10 cellular contexts compared by ENCODE assay signal in the genomic region with DNA sequence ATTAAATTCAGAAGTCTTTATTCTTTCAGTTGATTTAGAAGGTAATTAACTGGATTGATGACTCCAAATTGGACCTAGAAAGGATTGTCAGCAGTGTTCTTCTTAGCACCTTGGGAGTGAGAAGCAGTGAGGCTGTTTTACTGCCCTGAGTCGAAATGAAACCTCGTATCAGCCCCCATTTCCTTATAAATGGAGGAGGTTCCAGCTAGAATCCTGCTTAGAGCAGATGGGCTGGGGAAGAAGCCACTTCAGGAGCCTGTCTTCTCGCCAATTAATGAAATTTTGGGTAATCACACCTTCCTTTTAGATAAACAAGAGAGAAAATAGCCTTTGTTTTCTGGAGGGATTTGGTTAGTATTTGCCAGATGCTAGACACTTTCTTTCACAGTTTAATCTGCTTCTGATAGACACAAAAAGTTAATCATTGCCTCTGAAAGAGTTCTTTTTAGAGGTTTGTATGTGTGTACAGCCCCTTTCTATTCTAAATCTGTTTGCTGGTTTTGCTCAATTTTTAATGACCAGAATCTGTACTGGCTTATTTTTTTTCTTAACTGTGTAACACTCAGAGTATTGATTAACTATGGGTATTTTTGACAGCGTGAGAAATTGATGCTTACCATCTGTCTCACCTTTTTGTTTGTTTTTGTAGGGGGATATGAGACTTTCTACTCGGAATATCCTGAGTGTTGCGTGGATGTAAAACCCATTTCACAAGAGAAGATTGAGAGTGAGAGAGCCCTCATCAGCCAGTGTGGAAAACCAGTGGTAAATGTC. TPM values are rescaled to one million over a fixed set of nuclear protein-coding genes. Genes with fewer than 3 reads are reported as not detected.
DNase-seq lines count a peak whose midpoint lies in the region; ATAC-seq and TF ChIP-seq lines count a peak whose summit lies in the region.
"Had no signal": no experiment of that assay in that cellular context is flagged by ENCODE, and none has a peak within 500 bp of the region (broad histone marks: within the 10 kb centered on the region; RNA-seq: fewer than 3 reads in every experiment).

No MANE protein-coding gene starts in this region.

- no peak overlapping the region for H3K4ac ChIP-seq in H9 (ENCODE audit: low read depth, low read length)

- H3K18ac ChIP-seq in H9 (ENCODE audit: insufficient read length, low read depth, low read length): no peak overlapping the region

- in situ Hi-C loops in Panc1 (cut with HindIII; ENCODE audit: low pct_unique_long_range_greater_than_20kb, low sequenced_read_pairs): no loop called here

- DNase-seq in NCI-H82 (lab: John Stamatoyannopoulos, UW): peak; percentile 38
- DNase-seq in NCI-H82 treated with DMSO at 0.1 percent for 48 hours (lab: John Stamatoyannopoulos, UW; ENCODE audit: unreplicated experiment): no peak
- no peak for DNase-seq in Panc1 (ENCODE audit: low read depth, low spot score)
- no peak for DNase-seq in endothelial cell (ENCODE audit: low spot score)
- DNase-seq in smooth muscle cell (lab: John Stamatoyannopoulos, UW; ENCODE audit: unreplicated experiment): no peak
- DNase-seq in DMS114 treated with DMSO at 0.1 percent for 48 hours (lab: John Stamatoyannopoulos, UW; ENCODE audit: unreplicated experiment): no peak
- no peak for DNase-seq in NCI-H146 (lab: John Stamatoyannopoulos, UW)
- no peak for DNase-seq in H9
- DNase-seq: 8988T; activated CD8-positive, alpha-beta memory T cell treated with anti-CD3 and anti-CD28 coated beads, Interleukin-2, amount 50 U/mL, for 48 hours had no signal

- H3K36me3 Mint-ChIP-seq in endothelial cell (ENCODE audit: low read depth, unreplicated experiment) (peaks cover 23% of the 10 kb centered on the region), H9 (ENCODE audit: insufficient read depth in 1 of 3, low read depth in 3 of 3) (peaks cover 16 to 44% (median 28%) of the 10 kb centered on the region in 3 experiments; a peak in 4 of 7 replicates)

- no peak overlapping the region for H4K91ac ChIP-seq in H9 (ENCODE audit: insufficient read length, low read depth, low read length)

- peaks cover 13% of the 10 kb centered on the region for H3K23me2 ChIP-seq in H9 (ENCODE audit: insufficient read length, low read depth, low read length, poor library complexity, severe bottlenecking)

- H3K23ac ChIP-seq in H9 (ENCODE audit: insufficient read length, low read depth, low read length): no peak overlapping the region

- H2AK5ac ChIP-seq in H9 (ENCODE audit: insufficient read length, low read length): no peak overlapping the region

- H3K9me3 Mint-ChIP-seq in endothelial cell (ENCODE audit: unreplicated experiment): no peaks in the 10 kb centered on the region
- peaks cover 0 to 2% of the 10 kb centered on the region in 2 experiments; a peak in 3 of 5 replicates for H3K9me3 Mint-ChIP-seq in H9

- H3K27ac ChIP-seq in Panc1 (ENCODE audit: low read length) (peak overlapping the region; percentile 94), smooth muscle cell (ENCODE audit: low read depth) (no peak overlapping the region), H9 (ENCODE audit: insufficient read length, low read depth, low read length) (no peak overlapping the region)

- H2BK20ac ChIP-seq in H9 (ENCODE audit: low read depth, low read length, poor library complexity, severe bottlenecking): no peak overlapping the region

- peaks cover 14% of the 10 kb centered on the region for H3K27me3 Mint-ChIP-seq in endothelial cell (ENCODE audit: unreplicated experiment)
- H3K27me3 Mint-ChIP-seq in H9 (ENCODE audit: low read depth): peaks cover 21% of the 10 kb centered on the region

- no peak overlapping the region for H2BK15ac ChIP-seq in H9 (ENCODE audit: low read depth, low read length)

- intact Hi-C loops in Panc1 (cut with micrococcal nuclease; ENCODE audit: unreplicated experiment): loop anchor here (5.0 kb wide), 2 partner anchors 45 to 150 kb away; no protein-coding TSS in a partner anchor

- H3K9me3 ChIP-seq in Panc1 (ENCODE audit: control insufficient read depth, insufficient read depth, low read depth, low read length) (no peaks in the 10 kb centered on the region), smooth muscle cell (replicated peaks; ENCODE audit: low read depth) (no peaks in the 10 kb centered on the region), H9 (ENCODE audit: control insufficient read depth, low read depth, low read length) (no peaks in the 10 kb centered on the region)

- no peak overlapping the region for H3K9ac ChIP-seq in smooth muscle cell (ENCODE audit: low read depth)
- H3K9ac ChIP-seq in H9 (ENCODE audit: extremely low read depth, insufficient read length, low read length): no peak overlapping the region

- POLR2A ChIA-PET in Panc1 (lab: Charles Lee): no interaction called here

- H3K27ac Mint-ChIP-seq in endothelial cell (ENCODE audit: unreplicated experiment) (peak overlapping the region; percentile 16), H9 (peak overlapping the region in 1 of 3 experiments; percentile 59; a peak in 1 of 7 replicates)

- no peak overlapping the region for H2BK12ac ChIP-seq in H9 (ENCODE audit: insufficient read length, low read depth, low read length)

- no peak overlapping the region for H3K56ac ChIP-seq in H9 (ENCODE audit: insufficient read length, low read depth, low read length)

- TF ChIP-seq CTCF in Panc1 (IDR thresholded peaks at IDR 0.05) (no peak), endothelial cell (IDR thresholded peaks at IDR 0.05; ENCODE audit: unreplicated experiment) (no peak), smooth muscle cell (IDR thresholded peaks at IDR 0.05; ENCODE audit: borderline replicate concordance, insufficient read depth, poor library complexity, severe bottlenecking) (no peak), H9 (conservative IDR thresholded peaks at IDR 0.05) (no peak)

- H3K4me3 Mint-ChIP-seq in endothelial cell (ENCODE audit: unreplicated experiment) (no peak overlapping the region), H9 (peak overlapping the region in 1 of 2 experiments; percentile 46; a peak in 2 of 5 replicates)

- CTCF ChIA-PET in Panc1 (lab: Charles Lee): interaction anchor here (1.4 kb wide), 1 partner anchor 148 kb away, joined by 11 read pairs; no protein-coding TSS in a partner anchor

- H4K20me1 ChIP-seq in smooth muscle cell (ENCODE audit: low read depth) (peaks cover 54% of the 10 kb centered on the region), H9 (ENCODE audit: control insufficient read depth, insufficient read depth, insufficient read length) (peaks cover 4% of the 10 kb centered on the region)

- no peak overlapping the region for H2BK5ac ChIP-seq in H9 (ENCODE audit: insufficient read length, low read length)

- H4K8ac ChIP-seq in H9 (replicated peaks; ENCODE audit: insufficient read length, low read depth, low read length): no peak overlapping the region

- peak overlapping the region in 1 of 2 experiments; percentile 87; a peak in 2 of 4 replicates for H3K4me3 ChIP-seq in Panc1 (ENCODE audit: low read depth in 2 of 2, low read length in 2 of 2)
- H3K4me3 ChIP-seq in smooth muscle cell: no peak overlapping the region

- peaks cover 2% of the 10 kb centered on the region for H3K79me1 ChIP-seq in H9 (ENCODE audit: insufficient read depth, low read depth, low read length, poor library complexity, severe bottlenecking)

- no peak overlapping the region for H2BK120ac ChIP-seq in H9 (ENCODE audit: low read depth, low read length, poor library complexity, severe bottlenecking)

- H3K4me1 Mint-ChIP-seq in endothelial cell (ENCODE audit: unreplicated experiment) (peaks cover 82% of the 10 kb centered on the region), H9 (peaks cover 33 to 39% of the 10 kb centered on the region in 2 experiments)

- 68% methylated on average over 6 of the region's 6 CpGs for WGBS in smooth muscle cell (ENCODE audit: low lambda C conversion rate)
- no CpG with 5 or more reads among the region's 6 CpGs for WGBS in H9 (ENCODE audit: extremely low coverage, insufficient read length, low lambda C conversion rate)

- H3K4me1 ChIP-seq in Panc1 (ENCODE audit: control insufficient read depth, insufficient read depth, low read length) (peaks cover 51% of the 10 kb centered on the region), smooth muscle cell (ENCODE audit: low read depth) (peaks cover 38% of the 10 kb centered on the region), H9 (ENCODE audit: insufficient read depth, low read length) (peaks cover 12% of the 10 kb centered on the region)

- peaks cover 7% of the 10 kb centered on the region for H3F3A ChIP-seq in smooth muscle cell (ENCODE audit: low read depth)

- no peak overlapping the region for H3K14ac ChIP-seq in H9 (ENCODE audit: insufficient read depth, low read length)

- no peak overlapping the region for H4K5ac ChIP-seq in H9 (ENCODE audit: insufficient read length, low read depth, low read length)

- no peak overlapping the region for H3T11ph ChIP-seq in H9 (ENCODE audit: low read length)

- ATAC-seq in Panc1: no peak

- H3K4me2 ChIP-seq in smooth muscle cell: peak overlapping the region; percentile 88
- no peak overlapping the region for H3K4me2 ChIP-seq in H9 (ENCODE audit: insufficient read depth, insufficient read length, low read length)

- no TSS peak for BruUV-seq in Panc1 (replicated peaks; lab: Mats Ljungman, UMichigan)

- H3K79me2 ChIP-seq in smooth muscle cell (ENCODE audit: low read depth) (peaks cover 50% of the 10 kb centered on the region), H9 (ENCODE audit: insufficient read depth, low read length) (peaks cover 21% of the 10 kb centered on the region; the same call in 1 of the 2 replicates)

- H2AFZ ChIP-seq in smooth muscle cell (ENCODE audit: low read depth) (no peak overlapping the region), H9 (ENCODE audit: low read length) (no peak overlapping the region)

- peaks cover 4% of the 10 kb centered on the region; the same call in 1 of the 2 replicates for H3K36me3 ChIP-seq in Panc1 (ENCODE audit: control insufficient read depth, insufficient read depth, low read length)
- H3K36me3 ChIP-seq in smooth muscle cell (ENCODE audit: low read depth): peaks cover 4% of the 10 kb centered on the region

- H3K27me3 ChIP-seq in Panc1 (ENCODE audit: control insufficient read depth, insufficient read depth, low read length) (no peaks in the 10 kb centered on the region), smooth muscle cell (ENCODE audit: low read depth) (no peaks in the 10 kb centered on the region), H9 (ENCODE audit: insufficient read depth, low read length) (no peaks in the 10 kb centered on the region; the same call in 1 of the 2 replicates)

RNA-seq across cellular contexts. Expression of gene DUSP5, which starts 4.6 kb away (rescaled TPM):
- total RNA-seq in Panc1 (2021; ENCODE audit: unreplicated experiment) (30.1 TPM), endothelial cell (ENCODE audit: unreplicated experiment) (46.0 TPM), smooth muscle cell (22.7 and 23.6 TPM in 2 replicates), H9 (2021) (29.3 and 29.4 TPM in 2 replicates)
- polyA plus RNA-seq in Panc1 (2012; ENCODE audit: insufficient read length): 18.3 TPM
- polyA plus RNA-seq in smooth muscle cell: 13.6 and 22.6 TPM in 2 replicates
